Comparison of ENCODE assay signal across 11 cellular contexts in the genomic region with DNA sequence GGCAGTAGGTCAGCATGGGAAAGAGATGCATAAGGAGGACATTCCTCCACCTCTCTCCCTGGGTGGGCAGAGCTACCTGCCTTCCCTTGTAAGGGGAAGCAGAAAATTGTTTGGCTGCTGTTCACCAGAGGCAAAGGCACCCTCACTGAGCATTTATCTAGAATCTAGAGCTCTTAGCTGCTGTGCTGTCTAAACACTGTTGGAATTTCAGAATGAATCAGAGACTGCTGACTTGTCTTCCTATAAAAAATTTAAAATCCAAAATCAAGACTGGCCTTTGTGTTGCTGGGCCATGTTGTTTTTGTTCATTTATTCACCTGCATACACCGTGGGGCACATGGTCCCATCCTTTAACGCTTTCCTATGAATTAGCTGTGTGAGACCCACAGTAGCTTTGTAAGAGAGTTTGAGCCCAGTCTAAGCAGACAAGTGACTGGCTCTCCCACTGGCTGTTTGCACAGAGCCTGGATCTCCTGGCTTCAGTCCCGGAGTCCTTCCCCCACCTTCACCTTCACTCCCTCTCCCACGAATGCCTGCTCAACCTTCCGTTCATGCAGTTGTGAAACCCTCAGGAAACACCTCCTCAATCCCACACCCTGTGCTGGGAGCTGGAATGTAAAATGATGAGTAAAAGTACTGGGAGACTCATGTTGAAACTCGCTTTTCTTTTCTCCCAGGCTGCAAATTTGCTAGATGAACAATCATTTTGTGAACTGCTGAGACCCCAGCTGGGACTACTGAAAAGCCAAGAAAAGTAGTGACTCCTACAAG.
DNase-seq lines count a peak whose midpoint lies in the region; ATAC-seq, FAIRE-seq and TF ChIP-seq lines count a peak whose summit lies in the region.
"Had no signal": no experiment of that assay in that cellular context is flagged by ENCODE, and none has a peak within 500 bp of the region (broad histone marks: within the 10 kb centered on the region; RNA-seq: fewer than 3 reads in every experiment).

No MANE protein-coding gene starts in this region.

- ATAC-seq in left cardiac atrium = peak; percentile 59 to 97
- ATAC-seq in HepG2 = peak; percentile 50
- ATAC-seq in activated T-cell treated with anti-CD3 and anti-CD28 coated beads, Interleukin-2, amount 50 U/mL, for 72 hours (replicated peaks in 1 of 2) = no peak
- ATAC-seq in GM18498 (IDR thresholded peaks at IDR 0.05; ENCODE audit: unreplicated experiment) = no peak

- DNase-seq in left cardiac atrium = no peak
- no peak for DNase-seq in right atrium auricular region (ENCODE audit: low spot score)
- DNase-seq in mammary epithelial cell = peak; percentile 98
- DNase-seq in HepG2 (ENCODE audit: low spot score) = peak; percentile 12
- peak; percentile 71 for DNase-seq in urothelium cell line (ENCODE audit: low spot score)
- DNase-seq in activated T-cell treated with anti-CD3 and anti-CD28 coated beads, Interleukin-2, amount 50 U/mL, for 72 hours = no peak
- DNase-seq in NCI-H1930 (lab: John Stamatoyannopoulos, UW) = no peak
- DNase-seq: NCI-H1436 treated with DMSO at 0.1 percent for 48 hours, OCI-M1 had no signal

- 0% methylated on average over 6 of the region's 6 CpGs for WGBS in mammary epithelial cell (ENCODE audit: low coverage, missing lambda C conversion rate)
- WGBS in HepG2 (ENCODE audit: low lambda C conversion rate) = 3% methylated on average over 6 of the region's 6 CpGs

- H3K79me2 ChIP-seq in mammary epithelial cell (ENCODE audit: insufficient read depth, low read length) (peaks cover 7% of the 10 kb centered on the region), HepG2 (ENCODE audit: insufficient read depth, low read length) (no peaks in the 10 kb centered on the region)

- TF ChIP-seq RAD21 in HepG2 (CRISPR knock-in tag; IDR thresholded peaks at IDR 0.05) = no peak

- peaks cover under 1% of the 10 kb centered on the region for H3K4me1 Mint-ChIP-seq in activated T-cell treated with anti-CD3 and anti-CD28 coated beads, Interleukin-2, amount 50 U/mL, for 72 hours (ENCODE audit: low read depth)

- TSS peak; percentile 43 for BruUV-seq in mammary epithelial cell (replicated peaks; lab: Mats Ljungman, UMichigan)
- BruUV-seq in HepG2 (replicated peaks; lab: Mats Ljungman, UMichigan) = no TSS peak

- H3K27ac ChIP-seq in right atrium auricular region (no peak overlapping the region), mammary epithelial cell (ENCODE audit: insufficient read depth, low read depth, low read length) (peak overlapping the region; percentile 94), HepG2 (ENCODE audit: extremely low read length, insufficient read depth, low read length) (no peak overlapping the region)
- H3K27ac ChIP-seq: thoracic aorta had no signal

- POLR2A ChIA-PET in HepG2 (lab: Yijun Ruan, JAX) = no interaction called here

- in situ Hi-C loops in mammary epithelial cell (cut with MboI; ENCODE audit: low sequenced_read_pairs in 2 of 2) = no loop called here
- in situ Hi-C loops in HepG2 (cut with HindIII; ENCODE audit: extremely low pct_ligation_motif_present, low pct_unique_long_range_greater_than_20kb) = no loop called here

- no peaks in the 10 kb centered on the region for H3K27me3 ChIP-seq in right atrium auricular region
- no peaks in the 10 kb centered on the region for H3K27me3 ChIP-seq in mammary epithelial cell (ENCODE audit: insufficient read depth, low read length)
- peaks cover 0 to 36% of the 10 kb centered on the region in 2 experiments; a peak in 3 of 5 replicates for H3K27me3 ChIP-seq in HepG2 (ENCODE audit: control insufficient read depth in 1 of 2, insufficient read depth in 2 of 2, low read length in 2 of 2)

- H3K4me1 ChIP-seq in right atrium auricular region (no peaks in the 10 kb centered on the region), mammary epithelial cell (ENCODE audit: insufficient read depth, low read length) (peaks cover 42% of the 10 kb centered on the region), HepG2 (ENCODE audit: insufficient read depth, low read length) (no peaks in the 10 kb centered on the region)

- no peak for TF ChIP-seq POLR2A in HepG2 (IDR thresholded peaks at IDR 0.05; ENCODE audit: insufficient read depth in 1 of 2, low read depth in 2 of 2, low read length in 2 of 2)

- H3K4me3 Mint-ChIP-seq in activated T-cell treated with anti-CD3 and anti-CD28 coated beads, Interleukin-2, amount 50 U/mL, for 72 hours = no peak overlapping the region

- dilution Hi-C loops in mammary epithelial cell (cut with HindIII; ENCODE audit: low sequenced_read_pairs) = loop anchor here (5.0 kb wide), 1 partner anchor 55 kb away; no protein-coding TSS in a partner anchor

- intact Hi-C loops in left cardiac atrium (cut with DNase I) = no loop called here
- intact Hi-C loops in mammary epithelial cell (cut with micrococcal nuclease) = loop anchor here (1.0 to 5.0 kb wide), 6 partner anchors 45 to 675 kb away; partner anchors contain the start of genes FAM168B and IMP4
- intact Hi-C loops in HepG2 (cut with micrococcal nuclease; ENCODE audit: unreplicated experiment) = no loop called here

- H3K36me3 Mint-ChIP-seq in activated T-cell treated with anti-CD3 and anti-CD28 coated beads, Interleukin-2, amount 50 U/mL, for 72 hours (ENCODE audit: insufficient read depth in 2 of 2) = no peaks in the 10 kb centered on the region

- CTCF ChIA-PET in mammary epithelial cell (lab: Charles Lee; ENCODE audit: low non-redundant PET) (interaction anchor here (0.6 kb wide), 1 partner anchor 220 kb away, joined by 3 read pairs; no protein-coding TSS in a partner anchor), HepG2 (lab: Yijun Ruan, JAX; ENCODE audit: low intra/inter-chr PET ratio, low total read pairs) (no interaction called here)

- H3K4me3 ChIP-seq in right atrium auricular region (no peak overlapping the region), mammary epithelial cell (replicated peaks in 1 of 3; ENCODE audit: insufficient read depth in 1 of 3, low read depth in 2 of 3, low read length in 3 of 3) (peak overlapping the region; percentile 25 to 46 (median 40)), HepG2 (replicated peaks in 1 of 3; ENCODE audit: insufficient read depth in 1 of 3, low read depth in 2 of 3, low read length in 3 of 3) (no peak overlapping the region)
- H3K4me3 ChIP-seq: thoracic aorta had no signal

- FAIRE-seq in HepG2 (lab: Jason Lieb, UNC) (no peak), urothelium cell line (lab: Jason Lieb, UNC) (no peak)

- peak overlapping the region; percentile 60 for H2AFZ ChIP-seq in mammary epithelial cell (ENCODE audit: low read depth, low read length)
- H2AFZ ChIP-seq in HepG2 (ENCODE audit: low read length) = no peak overlapping the region

- H4K20me1 ChIP-seq in mammary epithelial cell (ENCODE audit: insufficient read depth, low read length) (no peaks in the 10 kb centered on the region), HepG2 (ENCODE audit: insufficient read depth, low read length) (no peaks in the 10 kb centered on the region)

- H3K27ac Mint-ChIP-seq in activated T-cell treated with anti-CD3 and anti-CD28 coated beads, Interleukin-2, amount 50 U/mL, for 72 hours = no peak overlapping the region

- H3K9me3 ChIP-seq in right atrium auricular region (no peaks in the 10 kb centered on the region), mammary epithelial cell (replicated peaks; ENCODE audit: insufficient read depth, low read length) (no peaks in the 10 kb centered on the region), HepG2 (ENCODE audit: low read length) (no peaks in the 10 kb centered on the region)
- H3K9me3 ChIP-seq: thoracic aorta had no signal

- H3K9ac ChIP-seq in mammary epithelial cell (ENCODE audit: insufficient read depth, low read length) (peak overlapping the region; percentile 86), HepG2 (ENCODE audit: insufficient read depth, low read depth, low read length) (no peak overlapping the region)

- TF ChIP-seq EP300 in HepG2 (IDR thresholded peaks at IDR 0.05; ENCODE audit: low read depth in 2 of 2, low read length in 2 of 2) = no peak
- TF ChIP-seq EP300 in HepG2 (CRISPR knock-in tag; IDR thresholded peaks at IDR 0.05; ENCODE audit: borderline replicate concordance) = no peak

- no peak for TF ChIP-seq CTCF in right atrium auricular region (IDR thresholded peaks at IDR 0.05)
- TF ChIP-seq CTCF in mammary epithelial cell (conservative IDR thresholded peaks at IDR 0.05 in 1 of 2, IDR thresholded peaks at IDR 0.05 in 1 of 2; ENCODE audit: extremely low read depth in 1 of 2, insufficient read depth in 1 of 2, low read depth in 1 of 2, low read length in 2 of 2) = peak in 1 of 2 donors; percentile 5
- TF ChIP-seq CTCF in HepG2 (CRISPR knock-in tag; IDR thresholded peaks at IDR 0.05) = no peak

- H3K9me3 Mint-ChIP-seq in activated T-cell treated with anti-CD3 and anti-CD28 coated beads, Interleukin-2, amount 50 U/mL, for 72 hours = peaks cover 0 to 2% of the 10 kb centered on the region in 2 donors

- no peaks in the 10 kb centered on the region for H3K36me3 ChIP-seq in right atrium auricular region
- no peaks in the 10 kb centered on the region for H3K36me3 ChIP-seq in mammary epithelial cell (ENCODE audit: insufficient read depth, low read length)
- H3K36me3 ChIP-seq in HepG2 (replicated peaks in 1 of 2; ENCODE audit: control insufficient read depth in 1 of 2, insufficient read depth in 2 of 2, low read length in 2 of 2) = no peaks in the 10 kb centered on the region
- H3K36me3 ChIP-seq: thoracic aorta had no signal

- H3K4me2 ChIP-seq in mammary epithelial cell (ENCODE audit: insufficient read depth, low read depth, low read length) = peak overlapping the region; percentile 83
- no peak overlapping the region for H3K4me2 ChIP-seq in HepG2 (ENCODE audit: low read depth, low read length)

- no peaks in the 10 kb centered on the region for H3K27me3 Mint-ChIP-seq in activated T-cell treated with anti-CD3 and anti-CD28 coated beads, Interleukin-2, amount 50 U/mL, for 72 hours (ENCODE audit: low read depth)

TF ChIP-seq in HepG2, 621 proteins besides CTCF, POLR2A, EP300 and RAD21 (continues in another document):
- no peak for TF ChIP-seq ZNF30 (CRISPR knock-in tag; IDR thresholded peaks at IDR 0.05)
- TF ChIP-seq, protein P1, sequence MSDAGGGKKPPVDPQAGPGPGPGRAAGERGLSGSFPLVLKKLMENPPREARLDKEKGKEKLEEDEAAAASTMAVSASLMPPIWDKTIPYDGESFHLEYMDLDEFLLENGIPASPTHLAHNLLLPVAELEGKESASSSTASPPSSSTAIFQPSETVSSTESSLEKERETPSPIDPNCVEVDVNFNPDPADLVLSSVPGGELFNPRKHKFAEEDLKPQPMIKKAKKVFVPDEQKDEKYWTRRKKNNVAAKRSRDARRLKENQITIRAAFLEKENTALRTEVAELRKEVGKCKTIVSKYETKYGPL (CRISPR knock-in tag; IDR thresholded peaks at IDR 0.05) = no peak

Comparison
In these comparisons a context has a peak if more than half of its experiments do, and no peak if none do; other contexts are left out.
1. ATAC-seq: peak in left cardiac atrium (2 of 2) and HepG2 (single experiment); none in activated T-cell treated with anti-CD3 and anti-CD28 coated beads, Interleukin-2, amount 50 U/mL, for 72 hours (0 of 2) and GM18498 (single experiment).
2. DNase-seq: peak in mammary epithelial cell (single experiment), HepG2 (single experiment) and urothelium cell line (single experiment); none in left cardiac atrium (single experiment), right atrium auricular region (single experiment), activated T-cell treated with anti-CD3 and anti-CD28 coated beads, Interleukin-2, amount 50 U/mL, for 72 hours (0 of 2) and NCI-H1930 (0 of 2).
3. H3K4me3 ChIP-seq: peak in mammary epithelial cell (3 of 3); none in right atrium auricular region (0 of 2) and HepG2 (0 of 3).